Comparison of ENCODE assay signal across 5 cellular contexts in the genomic region with DNA sequence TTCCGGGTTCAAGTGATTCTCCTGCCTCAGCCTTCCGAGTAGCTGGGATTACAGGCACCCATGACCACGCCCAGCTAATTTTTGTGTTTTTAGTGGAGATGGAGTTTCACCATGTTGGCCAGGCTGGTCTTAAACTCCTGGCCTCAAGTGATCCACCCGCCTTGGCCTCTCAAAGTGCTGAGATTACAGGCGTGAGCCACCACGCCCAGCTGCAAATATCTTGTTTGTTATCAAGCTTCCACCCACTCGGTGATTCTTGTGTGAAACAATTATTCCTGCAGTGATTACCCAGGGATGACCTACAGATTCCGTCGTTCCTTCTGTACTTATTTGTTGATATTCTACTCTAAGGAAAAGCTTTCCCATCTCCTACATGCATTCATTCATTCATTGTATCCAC. TPM values are rescaled to one million over a fixed set of nuclear protein-coding genes. Genes with fewer than 3 reads are reported as not detected.
DNase-seq lines count a peak whose midpoint lies in the region; ATAC-seq, FAIRE-seq and TF ChIP-seq lines count a peak whose summit lies in the region.
"Not testable (repeated sequence)": the region's sequence is repeated elsewhere in the genome, so short reads cannot be mapped to it uniquely, and the experiment has no call there.

No MANE protein-coding gene starts in this region.

- H2AFZ ChIP-seq in K562 (ENCODE audit: low read depth, low read length) = not testable (repeated sequence)

- CTCF ChIA-PET in K562 (lab: Yijun Ruan, JAX; ENCODE audit: low intra/inter-chr PET ratio) = not testable (repeated sequence)

- not testable (repeated sequence) for TF ChIP-seq EP300 in K562 (IDR thresholded peaks at IDR 0.05; ENCODE audit: low read length)

- H3K4me1 ChIP-seq in K562 (replicated peaks in 1 of 2; ENCODE audit: control insufficient read depth in 2 of 2, insufficient read depth in 2 of 2, low read length in 2 of 2); kidney (ENCODE audit: control insufficient read depth in 1 of 2, insufficient read depth in 1 of 2, low read depth in 1 of 2, low read length in 2 of 2): not testable (repeated sequence)
- H3K4me1 ChIP-seq in gastrocnemius medialis = peaks cover 61 to 73% of the 10 kb centered on the region in 2 donors

- H3K27ac ChIP-seq in K562 (ENCODE audit: extremely low read depth, low read depth, low read length); kidney (ENCODE audit: low read depth in 2 of 2, low read length in 2 of 2): not testable (repeated sequence)
- peak overlapping the region; percentile 89 to 98 (median 95) for H3K27ac ChIP-seq in gastrocnemius medialis

- not testable (repeated sequence) for TF ChIP-seq RAD21 in K562 (CRISPR knock-in tag; conservative IDR thresholded peaks at IDR 0.05 in 1 of 2, IDR thresholded peaks at IDR 0.05 in 1 of 2)

- H3K36me3 ChIP-seq in K562 (ENCODE audit: control insufficient read depth, insufficient read depth, low read length); kidney (ENCODE audit: control insufficient read depth in 1 of 2, insufficient read depth in 2 of 2, low read length in 2 of 2); gastrocnemius medialis: not testable (repeated sequence)

- ATAC-seq in T-helper 17 cell; activated T-helper 17 cell treated with anti-CD3 and anti-CD28 coated beads, Interleukin-2, amount 50 U/mL, for 72 hours (replicated peaks); K562; gastrocnemius medialis: not testable (repeated sequence)

- intact Hi-C loops in K562 (cut with micrococcal nuclease); gastrocnemius medialis (cut with DNase I; ENCODE audit: low total_unique reads): not testable (repeated sequence)
- intact Hi-C loops in kidney (cut with DNase I) = loop anchor here (10.0 kb wide), 1 partner anchor 215 kb away; no protein-coding TSS in a partner anchor

- not testable (repeated sequence) for H3K4me2 ChIP-seq in K562 (ENCODE audit: insufficient read depth, low read length)

- H3K9me1 ChIP-seq in K562 (ENCODE audit: control insufficient read depth, insufficient read depth, low read length) = not testable (repeated sequence)

- not testable (repeated sequence) for TF ChIP-seq POLR2A in K562 (conservative IDR thresholded peaks at IDR 0.05); gastrocnemius medialis (IDR thresholded peaks at IDR 0.05)

- H3K27me3 ChIP-seq in K562 (ENCODE audit: control insufficient read depth in 2 of 2, insufficient read depth in 2 of 2, low read length in 2 of 2); gastrocnemius medialis: not testable (repeated sequence)

- H3K27me3 Mint-ChIP-seq in T-helper 17 cell; activated T-helper 17 cell treated with anti-CD3 and anti-CD28 coated beads, Interleukin-2, amount 50 U/mL, for 72 hours: not testable (repeated sequence)

- not testable (repeated sequence) for FAIRE-seq in K562 (lab: Jason Lieb, UNC); kidney (lab: Jason Lieb, UNC)

- peaks cover 22% of the 10 kb centered on the region; the same call in 1 of the 2 replicates for H4K20me1 ChIP-seq in K562 (replicated peaks; ENCODE audit: control insufficient read depth, insufficient read depth, low read length)

- H3K9me3 ChIP-seq in T-helper 17 cell (ENCODE audit: control insufficient read depth, low read length, poor library complexity, severe bottlenecking); K562 (replicated peaks; ENCODE audit: control insufficient read depth, insufficient read depth, low read depth, low read length); kidney (ENCODE audit: control insufficient read depth in 1 of 2, low read length in 2 of 2); gastrocnemius medialis: not testable (repeated sequence)

- H3K27ac Mint-ChIP-seq in T-helper 17 cell = peak overlapping the region; percentile 93
- H3K27ac Mint-ChIP-seq in activated T-helper 17 cell treated with anti-CD3 and anti-CD28 coated beads, Interleukin-2, amount 50 U/mL, for 72 hours = peak overlapping the region; percentile 76

- H3K9ac ChIP-seq in K562 (ENCODE audit: insufficient read depth in 1 of 2, low read depth in 2 of 2, low read length in 2 of 2); kidney (ENCODE audit: low read length in 2 of 2): not testable (repeated sequence)

- H3K4me1 Mint-ChIP-seq in T-helper 17 cell = peaks cover 53% of the 10 kb centered on the region
- peaks cover 39% of the 10 kb centered on the region for H3K4me1 Mint-ChIP-seq in activated T-helper 17 cell treated with anti-CD3 and anti-CD28 coated beads, Interleukin-2, amount 50 U/mL, for 72 hours

- H3K36me3 Mint-ChIP-seq in T-helper 17 cell (ENCODE audit: low read depth) = not testable (repeated sequence)
- peaks cover 68% of the 10 kb centered on the region for H3K36me3 Mint-ChIP-seq in activated T-helper 17 cell treated with anti-CD3 and anti-CD28 coated beads, Interleukin-2, amount 50 U/mL, for 72 hours (ENCODE audit: low read depth)

- H3K9me3 Mint-ChIP-seq in activated T-helper 17 cell treated with anti-CD3 and anti-CD28 coated beads, Interleukin-2, amount 50 U/mL, for 72 hours = not testable (repeated sequence)

- not testable (repeated sequence) for H3K79me2 ChIP-seq in K562 (ENCODE audit: control insufficient read depth, insufficient read depth, low read length)

- POLR2A ChIA-PET in K562 (lab: Yijun Ruan, JAX) = not testable (repeated sequence)

- WGBS in K562 (ENCODE audit: insufficient coverage, low coverage, missing lambda C conversion rate) = 51% methylated on average over 8 of the region's 9 CpGs

- not testable (repeated sequence) for TF ChIP-seq CTCF in K562 (IDR thresholded peaks at IDR 0.05 in 2 of 3, conservative IDR thresholded peaks at IDR 0.05 in 1 of 3; ENCODE audit: insufficient read depth in 2 of 3, low read depth in 1 of 3, low read length in 3 of 3); kidney (IDR thresholded peaks at IDR 0.05; ENCODE audit: borderline replicate concordance, extremely low read depth, insufficient read depth); gastrocnemius medialis (IDR thresholded peaks at IDR 0.05 in 4 of 5, conservative IDR thresholded peaks at IDR 0.05 in 1 of 5)

- DNase-seq in T-helper 17 cell; K562 (ENCODE audit: extremely low read depth in 1 of 4, low spot score in 3 of 4); gastrocnemius medialis: not testable (repeated sequence)
- DNase-seq in kidney = peak; percentile 11

- BruUV-seq in K562 (replicated peaks; lab: Mats Ljungman, UMichigan) = not testable (repeated sequence)

- in situ Hi-C loops in K562 (cut with MboI) = not testable (repeated sequence)
- in situ Hi-C loops in gastrocnemius medialis (cut with MboI; ENCODE audit: low sequenced_read_pairs in 4 of 4) = loop anchor here in 1 of 4 donors (25.0 kb wide), 1 partner anchor 1528 kb away; no protein-coding TSS in a partner anchor

- H3K4me3 Mint-ChIP-seq in T-helper 17 cell = peak overlapping the region; percentile 16
- peak overlapping the region; percentile 75 for H3K4me3 Mint-ChIP-seq in activated T-helper 17 cell treated with anti-CD3 and anti-CD28 coated beads, Interleukin-2, amount 50 U/mL, for 72 hours

- H3K4me3 ChIP-seq in K562; kidney (ENCODE audit: low read length in 2 of 2); gastrocnemius medialis: not testable (repeated sequence)

TF ChIP-seq in K562, 482 proteins besides CTCF, POLR2A, EP300 and RAD21:
- peak; percentile 59 to 64; a peak in 3 of 4 replicates for TF ChIP-seq KDM1A (IDR thresholded peaks at IDR 0.05)
TF ChIP-seq in K562: peak in this region for 1; not testable (repeated sequence) for 481.

RNA-seq across cellular contexts. Expression of a gene that starts 12.7 kb away (rescaled TPM):
- total RNA-seq in T-helper 17 cell = 100 to 1,000 TPM in 1 of 2 donors, 10 to 100 TPM in 1; 93.3 to 146 TPM
- total RNA-seq in activated T-helper 17 cell treated with anti-CD3 and anti-CD28 coated beads, Interleukin-2, amount 50 U/mL, for 72 hours = 100 to 1,000 TPM; 157 to 310 TPM
- total RNA-seq in K562 (2011; cell fraction: chromatin; rRNA removed; ENCODE audit: low replicate concordance) = 25.5 and 39.0 TPM in 2 replicates
- total RNA-seq in K562 (2011; cell fraction: nucleolus; rRNA removed) = 19.2 and 20.8 TPM in 2 replicates
- total RNA-seq in K562 (2011; cell fraction: nucleoplasm; rRNA removed) = 15.2 and 16.8 TPM in 2 replicates
- total RNA-seq in K562 (2014; rRNA removed) = 7.1 and 8.7 TPM in 2 replicates
- total RNA-seq in K562 (2014; rRNA removed; fragmentation: Illumina TruSeq; extraction: Trizol) = 7.3 and 8.5 TPM in 2 replicates
- 7.8 and 8.5 TPM in 2 replicates for total RNA-seq in K562 (2015; rRNA removed; fragmentation: Illumina TruSeq; extraction: Trizol)
- total RNA-seq in K562 (2021) = 21.1 and 21.6 TPM in 2 replicates
- 7.8 and 11.2 TPM in 2 replicates for polyA plus RNA-seq in K562 (2011; rRNA removed)
- polyA plus RNA-seq in K562 (2011; cell fraction: cytosol; rRNA removed) = 8.6 and 13.1 TPM in 2 replicates
- 17.4 and 21.2 TPM in 2 replicates for polyA plus RNA-seq in K562 (2011; cell fraction: nucleus; rRNA removed)
- polyA plus RNA-seq in K562 (2012) = 9.6 and 10.0 TPM in 2 replicates
- polyA plus RNA-seq in K562 (2014; fragmentation: Illumina TruSeq; extraction: Trizol) = 15.0 TPM in 2 replicates
- polyA plus RNA-seq in K562 (2014; fragmentation: Nextera tagmentation; extraction: Ambion mirVana) = under 1 TPM; 0.46 to 0.73 TPM
- polyA plus RNA-seq in K562 (2014; rRNA removed) = 8.4 and 10.4 TPM in 2 replicates
- 9.6 and 9.7 TPM in 2 replicates for polyA minus RNA-seq in K562 (2011; rRNA and poly(A)+ RNA removed)
- 5.0 TPM in 2 replicates for polyA minus RNA-seq in K562 (2011; cell fraction: cytosol; rRNA and poly(A)+ RNA removed)
- 7.9 and 14.4 TPM in 2 replicates for polyA minus RNA-seq in K562 (2011; cell fraction: nucleus; rRNA and poly(A)+ RNA removed)
- 141 TPM for total RNA-seq in kidney
- polyA plus RNA-seq in kidney (ENCODE audit: insufficient read depth, low read depth, low replicate concordance) = 34.9 TPM
- 1,000 to 10,000 TPM in 1 of 4 donors, 100 to 1,000 TPM in 3; 218 to 1,159 (median 337) TPM for total RNA-seq in gastrocnemius medialis
